8 cellular contexts compared by ENCODE assay signal in genomic region chr7:135512135-135512887, GRCh38. TPM values are rescaled to one million over a fixed set of nuclear protein-coding genes. Genes with fewer than 3 reads are reported as not detected.
DNase-seq lines count a peak whose midpoint lies in the region; ATAC-seq and TF ChIP-seq lines count a peak whose summit lies in the region.

No MANE protein-coding gene starts in this region.

- no peak overlapping the region for H3K4ac ChIP-seq in IMR-90 (ENCODE audit: low read depth, low read length)

- peaks cover 24% of the 10 kb centered on the region; the same call in 1 of the 2 replicates for H4K20me1 ChIP-seq in IMR-90 (ENCODE audit: insufficient read depth, low read length)

- H3K4me1 Mint-ChIP-seq in activated T-cell treated with anti-CD3 and anti-CD28 coated beads, Interleukin-2, amount 50 U/mL, for 72 hours (ENCODE audit: low read depth) = peaks cover 9% of the 10 kb centered on the region
- peaks cover 4% of the 10 kb centered on the region for H3K4me1 Mint-ChIP-seq in activated T-cell treated with anti-CD3 and anti-CD28 coated beads, Interleukin-2, amount 50 U/mL, for 4 hours (ENCODE audit: low read depth)

- H3K56ac ChIP-seq in IMR-90 (ENCODE audit: extremely low read depth, insufficient read depth, low read length) = no peak overlapping the region

- H2BK20ac ChIP-seq in IMR-90 (ENCODE audit: low read depth, low read length) = no peak overlapping the region

- no peak overlapping the region for H3K18ac ChIP-seq in IMR-90 (ENCODE audit: low read depth, low read length)

- in situ Hi-C loops in IMR-90 (cut with MboI; ENCODE audit: low sequenced_read_pairs) = no loop called here
- in situ Hi-C loops in brain microvascular endothelial cell (cut with HindIII; ENCODE audit: low pct_ligation_motif_present, low sequenced_read_pairs) = no loop called here

- no peak overlapping the region for H3K4me3 Mint-ChIP-seq in activated T-cell treated with anti-CD3 and anti-CD28 coated beads, Interleukin-2, amount 50 U/mL, for 72 hours
- no peak overlapping the region for H3K4me3 Mint-ChIP-seq in activated T-cell treated with anti-CD3 and anti-CD28 coated beads, Interleukin-2, amount 50 U/mL, for 4 hours

- no peak overlapping the region for H3K14ac ChIP-seq in IMR-90 (replicated peaks; ENCODE audit: low read depth, low read length)

- intact Hi-C loops in IMR-90 (cut with micrococcal nuclease) = loop anchor here (2.0 to 5.0 kb wide), 2 partner anchors 44 to 300 kb away; partner anchors contain the start of genes NUP205 and WDR91

- H4K91ac ChIP-seq in IMR-90 (ENCODE audit: insufficient read depth, low read depth, low read length) = no peak overlapping the region

- dilution Hi-C loops in IMR-90 (cut with HindIII; ENCODE audit: low sequenced_read_pairs, unreplicated experiment) = no loop called here

- no peak overlapping the region for H3K23ac ChIP-seq in IMR-90 (ENCODE audit: low read depth, low read length)

- peak in 1 of 2 donors; percentile 14 for ATAC-seq in activated T-cell treated with anti-CD3 and anti-CD28 coated beads, Interleukin-2, amount 50 U/mL, for 72 hours (replicated peaks in 1 of 2)
- no peak for ATAC-seq in activated T-cell treated with anti-CD3 and anti-CD28 coated beads, Interleukin-2, amount 50 U/mL, for 4 hours
- ATAC-seq in GM21447 (IDR thresholded peaks at IDR 0.05; ENCODE audit: unreplicated experiment) (peak; percentile 28), IMR-90 (ENCODE audit: low read depth) (no peak), HG02571 (IDR thresholded peaks at IDR 0.05; ENCODE audit: unreplicated experiment) (no peak)

- no peak overlapping the region for H2BK15ac ChIP-seq in IMR-90 (ENCODE audit: low read depth, low read length)

- no peak overlapping the region for H3K27ac Mint-ChIP-seq in activated T-cell treated with anti-CD3 and anti-CD28 coated beads, Interleukin-2, amount 50 U/mL, for 72 hours

- no TSS peak for BruUV-seq in IMR-90 (replicated peaks; lab: Mats Ljungman, UMichigan)

- H3K79me1 ChIP-seq in IMR-90 (ENCODE audit: low read depth in 1 of 2, low read length in 2 of 2) = peaks cover 0 to 13% of the 10 kb centered on the region in 2 experiments; a peak in 2 of 4 replicates

- H2AK9ac ChIP-seq in IMR-90 (replicated peaks; ENCODE audit: low read depth, low read length, poor library complexity) = no peak overlapping the region

- no peaks in the 10 kb centered on the region for H3K36me3 Mint-ChIP-seq in activated T-cell treated with anti-CD3 and anti-CD28 coated beads, Interleukin-2, amount 50 U/mL, for 72 hours (ENCODE audit: insufficient read depth in 2 of 2)
- no peaks in the 10 kb centered on the region for H3K36me3 Mint-ChIP-seq in activated T-cell treated with anti-CD3 and anti-CD28 coated beads, Interleukin-2, amount 50 U/mL, for 4 hours (ENCODE audit: insufficient read depth)

- CTCF ChIA-PET in IMR-90 (lab: Yijun Ruan, JAX) = no interaction called here

- H3K4me3 ChIP-seq in IMR-90 (ENCODE audit: insufficient read depth, low read depth, low read length) (no peak overlapping the region), brain microvascular endothelial cell (ENCODE audit: low read depth, low read length) (no peak overlapping the region)

- TF ChIP-seq POLR2A in IMR-90 (IDR thresholded peaks at IDR 0.05; ENCODE audit: low read depth, low read length) = no peak

- H3K27me3 ChIP-seq in IMR-90 (ENCODE audit: control insufficient read depth, insufficient read depth, low read length) = no peaks in the 10 kb centered on the region
- H3K27me3 ChIP-seq in brain microvascular endothelial cell (replicated peaks) = no peaks in the 10 kb centered on the region

- no peak overlapping the region for H3K4me2 ChIP-seq in IMR-90 (ENCODE audit: low read depth, low read length)

- no peaks in the 10 kb centered on the region for H3K9me3 ChIP-seq in IMR-90 (ENCODE audit: control insufficient read depth, insufficient read depth, low read length)

- H3K9ac ChIP-seq in IMR-90 (ENCODE audit: low read depth, low read length) = no peak overlapping the region

- TF ChIP-seq RAD21 in IMR-90 (IDR thresholded peaks at IDR 0.05; ENCODE audit: low read length) = peak; percentile 47

- no peak overlapping the region for H2AFZ ChIP-seq in IMR-90 (replicated peaks; ENCODE audit: low read length, poor library complexity)

- H2BK5ac ChIP-seq in IMR-90 (ENCODE audit: low read depth, low read length, poor library complexity, severe bottlenecking) = no peak overlapping the region

- no peak overlapping the region for H3K27ac ChIP-seq in IMR-90 (ENCODE audit: insufficient read depth, low read length)
- H3K27ac ChIP-seq in brain microvascular endothelial cell = no peak overlapping the region

- H4K8ac ChIP-seq in IMR-90 (ENCODE audit: low read depth in 2 of 2, low read length in 2 of 2) = no peak overlapping the region

- H3K27me3 Mint-ChIP-seq in activated T-cell treated with anti-CD3 and anti-CD28 coated beads, Interleukin-2, amount 50 U/mL, for 72 hours (ENCODE audit: low read depth) = no peaks in the 10 kb centered on the region
- H3K27me3 Mint-ChIP-seq in activated T-cell treated with anti-CD3 and anti-CD28 coated beads, Interleukin-2, amount 50 U/mL, for 4 hours (ENCODE audit: low read depth) = no peaks in the 10 kb centered on the region

- no peaks in the 10 kb centered on the region for H3K4me1 ChIP-seq in IMR-90 (ENCODE audit: control insufficient read depth, insufficient read depth, low read length)

- no peaks in the 10 kb centered on the region for H3K36me3 ChIP-seq in IMR-90 (ENCODE audit: control insufficient read depth, insufficient read depth, low read length)
- H3K36me3 ChIP-seq in brain microvascular endothelial cell (replicated peaks) = no peaks in the 10 kb centered on the region

- WGBS in IMR-90 (ENCODE audit: extremely low coverage in 2 of 2, insufficient read length in 1 of 2), 2 experiments = no CpG with 5 or more reads among the region's 2 CpGs

- H4K5ac ChIP-seq in IMR-90 (ENCODE audit: low read depth, low read length) = no peak overlapping the region

- TF ChIP-seq CTCF in IMR-90 (conservative IDR thresholded peaks at IDR 0.05; ENCODE audit: low read depth, low read length) = peak; percentile 53
- peak; percentile 60 for TF ChIP-seq CTCF in brain microvascular endothelial cell (IDR thresholded peaks at IDR 0.05; ENCODE audit: low read depth, low read length, missing control alignments)

- POLR2A ChIA-PET in IMR-90 (lab: Charles Lee; ENCODE audit: unreplicated experiment) = no interaction called here

- no peaks in the 10 kb centered on the region for H3K9me1 ChIP-seq in IMR-90 (ENCODE audit: insufficient read depth, low read length)

- no peak overlapping the region for H2AK5ac ChIP-seq in IMR-90 (ENCODE audit: low read depth, low read length)

- H2BK120ac ChIP-seq in IMR-90 (ENCODE audit: low read depth, low read length) = no peak overlapping the region

- H3K9me3 Mint-ChIP-seq in activated T-cell treated with anti-CD3 and anti-CD28 coated beads, Interleukin-2, amount 50 U/mL, for 72 hours = no peaks in the 10 kb centered on the region
- no peaks in the 10 kb centered on the region for H3K9me3 Mint-ChIP-seq in activated T-cell treated with anti-CD3 and anti-CD28 coated beads, Interleukin-2, amount 50 U/mL, for 4 hours

- peak; percentile 30 to 39 for DNase-seq in activated T-cell treated with anti-CD3 and anti-CD28 coated beads, Interleukin-2, amount 50 U/mL, for 72 hours
- DNase-seq in activated T-cell treated with anti-CD3 and anti-CD28 coated beads, Interleukin-2, amount 50 U/mL, for 4 hours = no peak
- DNase-seq in IMR-90 (peak; percentile 52), NOMO-1 treated with DMSO at 0.1 percent for 48 hours (lab: John Stamatoyannopoulos, UW; ENCODE audit: unreplicated experiment) (peak; percentile 56), brain microvascular endothelial cell (peak; percentile 51), lung microvascular endothelial cell (ENCODE audit: low read depth in 2 of 2) (peak; percentile 77 to 84)

TF ChIP-seq in IMR-90, 13 proteins besides CTCF, POLR2A, EP300 and RAD21 (continues in another document):
- TF ChIP-seq USF2 (IDR thresholded peaks at IDR 0.05; ENCODE audit: low read depth, low read length) (no peak), ELK1 (IDR thresholded peaks at IDR 0.05; ENCODE audit: borderline replicate concordance, low read depth, low read length) (no peak), NFE2L2 (IDR thresholded peaks at IDR 0.05; ENCODE audit: low read depth, low read length) (peak; percentile 82), RFX5 (IDR thresholded peaks at IDR 0.05; ENCODE audit: low read depth, low read length) (no peak)

RNA-seq across cellular contexts. Expression of gene CNOT4, which starts 2.4 kb away (rescaled TPM):
- 10 to 100 TPM; 25.2 to 25.9 TPM for total RNA-seq in activated T-cell treated with anti-CD3 and anti-CD28 coated beads, Interleukin-2, amount 50 U/mL, for 72 hours
- 10 to 100 TPM; 14.2 to 17.3 (median 15.7) TPM for total RNA-seq in activated T-cell treated with anti-CD3 and anti-CD28 coated beads, Interleukin-2, amount 50 U/mL, for 4 hours
- 8.1 and 10.0 TPM in 2 replicates for total RNA-seq in IMR-90 (2012; rRNA removed)
- 7.0 and 7.3 TPM in 2 replicates for polyA plus RNA-seq in IMR-90 (2012; rRNA removed)
- 1.3 and 2.4 TPM in 2 replicates for polyA plus RNA-seq in IMR-90 (2012; cell fraction: cytosol; rRNA removed)
- 4.7 and 14.9 TPM in 2 replicates for polyA plus RNA-seq in IMR-90 (2012; cell fraction: nucleus; rRNA removed; ENCODE audit: low replicate concordance)
- total RNA-seq in lung microvascular endothelial cell = 6.5 and 9.3 TPM in 2 replicates

RNA-seq across cellular contexts. Expression of gene NUP205, which starts 45.4 kb away (rescaled TPM):
- 10 to 100 TPM; 76.6 to 79.8 TPM for total RNA-seq in activated T-cell treated with anti-CD3 and anti-CD28 coated beads, Interleukin-2, amount 50 U/mL, for 72 hours
- 100 to 1,000 TPM; 102 to 128 (median 125) TPM for total RNA-seq in activated T-cell treated with anti-CD3 and anti-CD28 coated beads, Interleukin-2, amount 50 U/mL, for 4 hours
- total RNA-seq in IMR-90 (2012; rRNA removed) = 81.7 and 84.6 TPM in 2 replicates
- polyA plus RNA-seq in IMR-90 (2012; rRNA removed) = 27.5 and 29.5 TPM in 2 replicates
- 8.0 and 14.8 TPM in 2 replicates for polyA plus RNA-seq in IMR-90 (2012; cell fraction: cytosol; rRNA removed)
- polyA plus RNA-seq in IMR-90 (2012; cell fraction: nucleus; rRNA removed; ENCODE audit: low replicate concordance) = 9.8 and 41.3 TPM in 2 replicates
- 27.8 and 31.2 TPM in 2 replicates for total RNA-seq in lung microvascular endothelial cell
